Comparison of ENCODE assay signal across 21 cellular contexts in the genomic region with DNA sequence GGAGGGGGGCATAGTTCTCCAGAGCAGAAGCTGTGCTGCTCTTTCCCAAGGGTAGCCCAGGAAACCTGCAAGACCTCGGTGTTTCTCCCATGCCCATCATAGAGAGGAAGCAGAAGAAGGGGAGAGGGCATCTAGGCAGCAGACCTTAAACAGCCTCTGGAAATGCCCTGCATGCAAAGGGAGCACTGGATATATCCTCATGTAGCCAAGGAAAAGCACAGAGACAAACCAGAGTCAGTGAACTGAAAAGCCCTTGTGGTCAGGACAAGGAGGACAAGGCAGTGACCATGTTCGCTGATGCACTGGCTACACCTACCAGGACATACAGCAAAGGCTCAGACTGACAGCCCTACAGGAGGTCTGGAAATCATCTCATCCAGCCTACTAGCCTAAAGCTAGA. TPM values are rescaled to one million over a fixed set of nuclear protein-coding genes. Genes with fewer than 3 reads are reported as not detected.
DNase-seq lines count a peak whose midpoint lies in the region; ATAC-seq, FAIRE-seq and TF ChIP-seq lines count a peak whose summit lies in the region.
"Had no signal": no experiment of that assay in that cellular context is flagged by ENCODE, and none has a peak within 500 bp of the region (broad histone marks: within the 10 kb centered on the region; RNA-seq: fewer than 3 reads in every experiment).

No MANE protein-coding gene starts in this region.

- dilution Hi-C loops in mammary epithelial cell (cut with HindIII; ENCODE audit: low sequenced_read_pairs) = no loop called here

- H4K20me1 ChIP-seq in mammary epithelial cell (ENCODE audit: insufficient read depth, low read length) = no peaks in the 10 kb centered on the region

- in situ Hi-C loops in mammary epithelial cell (cut with MboI; ENCODE audit: low sequenced_read_pairs in 2 of 2) = loop anchor here in 1 of 2 donors (10.0 kb wide), 1 partner anchor 111 kb away; no protein-coding TSS in a partner anchor

- DNase-seq in GM12891 (ENCODE audit: insufficient read length, low spot score) = no peak
- DNase-seq in LHCN-M2 (ENCODE audit: low read depth) = peak; percentile 34
- DNase-seq in mammary epithelial cell = no peak
- DNase-seq in renal cortical epithelial cell (ENCODE audit: low read depth) = peak; percentile 40
- DNase-seq in NCI-H1694 (lab: John Stamatoyannopoulos, UW) = no peak
- DNase-seq in NOMO-1 treated with DMSO at 0.1 percent for 48 hours (lab: John Stamatoyannopoulos, UW; ENCODE audit: unreplicated experiment) = no peak
- DNase-seq: activated CD4-positive, alpha-beta T cell treated with anti-CD3 and anti-CD28 coated beads for 48 hours; activated T-cell treated with anti-CD3 and anti-CD28 coated beads, Interleukin-2, amount 50 U/mL, for 48 hours; CD4-positive, CD25-positive, alpha-beta regulatory T cell; Kasumi-1; kidney; mucosa of descending colon; NCI-H187; NCI-H526 treated with DMSO at 0.1 percent for 48 hours; stimulated activated CD4-positive, alpha-beta T cell treated with anti-CD3 and anti-CD28 coated beads, Interleukin-15, amount 100 ng/mL, for 24 hours; T-helper 2 cell; testis had no signal

- H3K36me3 ChIP-seq in mammary epithelial cell (ENCODE audit: insufficient read depth, low read length) = no peaks in the 10 kb centered on the region
- H3K36me3 ChIP-seq: adrenal gland, prostate gland had no signal

- ATAC-seq in GM21381 (IDR thresholded peaks at IDR 0.05; ENCODE audit: unreplicated experiment) = no peak
- ATAC-seq: mucosa of descending colon had no signal

- H3K27ac ChIP-seq in mammary epithelial cell (ENCODE audit: insufficient read depth, low read depth, low read length) = peak overlapping the region; percentile 61
- H3K27ac ChIP-seq: adrenal gland, prostate gland, RWPE1, testis had no signal

- peak overlapping the region; percentile 39 for H3K4me2 ChIP-seq in mammary epithelial cell (ENCODE audit: insufficient read depth, low read depth, low read length)

- no peaks in the 10 kb centered on the region for H3K9me3 ChIP-seq in mammary epithelial cell (replicated peaks; ENCODE audit: insufficient read depth, low read length)
- H3K9me3 ChIP-seq: adrenal gland, mucosa of descending colon, prostate gland, testis had no signal

- CTCF ChIA-PET in mammary epithelial cell (lab: Charles Lee; ENCODE audit: low non-redundant PET) = no interaction called here

- H3K79me2 ChIP-seq in mammary epithelial cell (ENCODE audit: insufficient read depth, low read length) = peaks cover 8% of the 10 kb centered on the region

- H3K27me3 ChIP-seq in mammary epithelial cell (ENCODE audit: insufficient read depth, low read length) = no peaks in the 10 kb centered on the region
- H3K27me3 ChIP-seq: adrenal gland, testis had no signal

- H3K4me1 ChIP-seq in mammary epithelial cell (ENCODE audit: insufficient read depth, low read length) = peaks cover 33% of the 10 kb centered on the region
- H3K4me1 ChIP-seq: prostate gland, testis had no signal

- no peak overlapping the region for H3K4me3 ChIP-seq in mammary epithelial cell (replicated peaks in 1 of 3; ENCODE audit: insufficient read depth in 1 of 3, low read depth in 2 of 3, low read length in 3 of 3)
- H3K4me3 ChIP-seq: adrenal gland, mucosa of descending colon, prostate gland, testis had no signal

- H2AFZ ChIP-seq in mammary epithelial cell (ENCODE audit: low read depth, low read length) = peak overlapping the region; percentile 57

- WGBS in mammary epithelial cell (ENCODE audit: low coverage, missing lambda C conversion rate) = 6% methylated on average over 2 of the region's 2 CpGs

- peak; percentile 20 for FAIRE-seq in GM12891 (lab: Jason Lieb, UNC)
- FAIRE-seq: kidney had no signal

- intact Hi-C loops in mammary epithelial cell (cut with micrococcal nuclease) = loop anchor here (10.0 kb wide), 1 partner anchor 179 kb away; no protein-coding TSS in a partner anchor

- no peak for TF ChIP-seq CTCF in mammary epithelial cell (conservative IDR thresholded peaks at IDR 0.05 in 1 of 2, IDR thresholded peaks at IDR 0.05 in 1 of 2; ENCODE audit: extremely low read depth in 1 of 2, insufficient read depth in 1 of 2, low read depth in 1 of 2, low read length in 2 of 2)

- no peak for TF ChIP-seq POLR2A in GM12891 (IDR thresholded peaks at IDR 0.05; ENCODE audit: low read depth, low read length)

- no TSS peak for BruUV-seq in mammary epithelial cell (replicated peaks; lab: Mats Ljungman, UMichigan)

- H3K9ac ChIP-seq in mammary epithelial cell (ENCODE audit: insufficient read depth, low read length) = no peak overlapping the region

TF ChIP-seq in GM12891, 5 proteins besides CTCF, POLR2A, EP300 and RAD21:
- no peak for TF ChIP-seq SPI1 (IDR thresholded peaks at IDR 0.05; ENCODE audit: low read depth, low read length)
- no peak for TF ChIP-seq PAX5 (IDR thresholded peaks at IDR 0.05; ENCODE audit: insufficient read depth, low read length, severe bottlenecking)
- TF ChIP-seq TAF1 (IDR thresholded peaks at IDR 0.05; ENCODE audit: low read depth, low read length) = no peak
- TF ChIP-seq POLR2AphosphoS5 (IDR thresholded peaks at IDR 0.05; ENCODE audit: low read depth, low read length) = no peak
- no peak for TF ChIP-seq POU2F2 (IDR thresholded peaks at IDR 0.05; ENCODE audit: low read depth, low read length)

RNA-seq across cellular contexts. Expression of a gene that starts 4.2 kb away (rescaled TPM):
- polyA plus RNA-seq in GM12891 (2012; ENCODE audit: low read depth, missing spikeins) = 10.0 TPM
- total RNA-seq in LHCN-M2 (2014; rRNA removed) (7.4 and 11.5 TPM in 2 replicates), mammary epithelial cell (10 to 100 TPM; 13.9 to 36.7 TPM), renal cortical epithelial cell (15.1 and 20.1 TPM in 2 replicates)
- polyA plus RNA-seq in LHCN-M2 (2012) = 4.7 TPM
- 20.8 TPM for polyA plus RNA-seq in mammary epithelial cell
- 41.5 TPM for polyA minus RNA-seq in mammary epithelial cell

RNA-seq across cellular contexts. Expression of a gene that starts 51.5 kb away (rescaled TPM):
- 293 TPM for polyA plus RNA-seq in GM12891 (2012; ENCODE audit: low read depth, missing spikeins)
- total RNA-seq in LHCN-M2 (2014; rRNA removed) (58.4 and 125 TPM in 2 replicates), mammary epithelial cell (100 to 1,000 TPM in 1 of 2 donors, 10 to 100 TPM in 1; 27.3 to 115 TPM), renal cortical epithelial cell (29.7 and 37.5 TPM in 2 replicates)
- 353 TPM for polyA plus RNA-seq in LHCN-M2 (2012)
- polyA plus RNA-seq in mammary epithelial cell = 53.0 TPM
- 7.2 TPM for polyA minus RNA-seq in mammary epithelial cell

Comparison
In these comparisons a context has a peak if more than half of its experiments do, and no peak if none do; other contexts are left out.
1. DNase-seq: peak in LHCN-M2 (single experiment) and renal cortical epithelial cell (single experiment); none in GM12891 (single experiment), mammary epithelial cell (single experiment), NCI-H1694 (single experiment) and NOMO-1 treated with DMSO at 0.1 percent for 48 hours (single experiment).